8 cellular contexts compared by ENCODE assay signal in genomic region chr6:110874880-110875547, GRCh38. TPM values are rescaled to one million over a fixed set of nuclear protein-coding genes. Genes with fewer than 3 reads are reported as not detected.
DNase-seq lines count a peak whose midpoint lies in the region; ATAC-seq and TF ChIP-seq lines count a peak whose summit lies in the region.

No MANE protein-coding gene starts in this region.

- no peak overlapping the region for H2AFZ ChIP-seq in smooth muscle cell (ENCODE audit: low read depth)

- DNase-seq in DMS53 (lab: John Stamatoyannopoulos, UW) (peak; percentile 78), DMS53 treated with DMSO at 0.1 percent for 48 hours (lab: John Stamatoyannopoulos, UW; ENCODE audit: unreplicated experiment) (no peak), SJCRH30 (peak in 1 of 2 experiments; percentile 33), smooth muscle cell (lab: John Stamatoyannopoulos, UW; ENCODE audit: unreplicated experiment) (peak; percentile 34)

- H3K4me2 ChIP-seq in smooth muscle cell, result peak overlapping the region; percentile 88

- peaks cover 4% of the 10 kb centered on the region for H3F3A ChIP-seq in smooth muscle cell (ENCODE audit: low read depth)

- H3K4me1 ChIP-seq in SJCRH30 (peaks cover 15% of the 10 kb centered on the region), smooth muscle cell (ENCODE audit: low read depth) (peaks cover 35% of the 10 kb centered on the region)

- peaks cover 8% of the 10 kb centered on the region for H3K36me3 ChIP-seq in SJCRH30
- no peaks in the 10 kb centered on the region for H3K36me3 ChIP-seq in smooth muscle cell (ENCODE audit: low read depth)

- H3K27ac ChIP-seq in SJCRH30 (peak overlapping the region; percentile 86), adipose tissue (ENCODE audit: low read depth, low read length) (peak overlapping the region; percentile 79), smooth muscle cell (ENCODE audit: low read depth) (peak overlapping the region; percentile 79)

- H3K79me2 ChIP-seq in smooth muscle cell (ENCODE audit: low read depth), result peaks cover 52% of the 10 kb centered on the region

- H3K4me3 ChIP-seq in SJCRH30, result peak overlapping the region; percentile 93
- H3K4me3 ChIP-seq in iPS-11a (ENCODE audit: low read depth, low read length), result peak overlapping the region; percentile 98
- peak overlapping the region; percentile 85 for H3K4me3 ChIP-seq in smooth muscle cell

- 0% methylated on average over 49 to 60 of the region's 60 CpGs for WGBS in adipose tissue, 3 donors
- WGBS in smooth muscle cell (ENCODE audit: low lambda C conversion rate), result under 1% methylated on average over 44 of the region's 60 CpGs

- no peak for TF ChIP-seq CTCF in smooth muscle cell (IDR thresholded peaks at IDR 0.05; ENCODE audit: borderline replicate concordance, insufficient read depth, poor library complexity, severe bottlenecking)

- H3K9me3 ChIP-seq in SJCRH30 (replicated peaks), result no peaks in the 10 kb centered on the region
- no peaks in the 10 kb centered on the region for H3K9me3 ChIP-seq in smooth muscle cell (replicated peaks; ENCODE audit: low read depth)

- peaks cover 49% of the 10 kb centered on the region for H4K20me1 ChIP-seq in smooth muscle cell (ENCODE audit: low read depth)

- no peaks in the 10 kb centered on the region for H3K27me3 ChIP-seq in SJCRH30
- H3K27me3 ChIP-seq in smooth muscle cell (ENCODE audit: low read depth), result no peaks in the 10 kb centered on the region

- ATAC-seq in HG02798 (IDR thresholded peaks at IDR 0.05; ENCODE audit: poor library complexity, unreplicated experiment) (peak; percentile 16), HG02678 (IDR thresholded peaks at IDR 0.05; ENCODE audit: unreplicated experiment) (no peak)

- H3K9ac ChIP-seq in smooth muscle cell (ENCODE audit: low read depth), result peak overlapping the region; percentile 82

RNA-seq across cellular contexts. Expression of gene AMD1, which starts 0.4 kb away (rescaled TPM):
- 181 and 193 TPM in 2 replicates for total RNA-seq in SJCRH30 (2014; rRNA removed; shearing (Covaris generic))
- 10 to 100 TPM; 14.0 to 52.9 (median 43.0) TPM for polyA plus RNA-seq in adipose tissue
- total RNA-seq in smooth muscle cell, result 56.7 and 67.8 TPM in 2 replicates
- polyA plus RNA-seq in smooth muscle cell, result 20.8 and 31.2 TPM in 2 replicates

RNA-seq across cellular contexts. Expression of gene CDK19, which starts 59.7 kb away (rescaled TPM):
- 19.0 and 22.2 TPM in 2 replicates for total RNA-seq in SJCRH30 (2014; rRNA removed; shearing (Covaris generic))
- polyA plus RNA-seq in adipose tissue (1 to 10 TPM; 2.6 to 9.8 (median 4.0) TPM), smooth muscle cell (3.7 and 4.4 TPM in 2 replicates)
- 14.0 and 17.1 TPM in 2 replicates for total RNA-seq in smooth muscle cell
